1 cellular context compared by ENCODE assay signal in genomic region chr19:29873024-29873800, GRCh38.
TF ChIP-seq lines count a peak whose summit lies in the region.

No MANE protein-coding gene starts in this region.

TF ChIP-seq in K562, 482 proteins besides CTCF, POLR2A, EP300 and RAD21 (continued from another document):
- TF ChIP-seq PBX2 (CRISPR knock-in tag; IDR thresholded peaks at IDR 0.05; ENCODE audit: low read depth) (no peak), PBX2 (tag; conservative IDR thresholded peaks at IDR 0.05; ENCODE audit: low read depth) (no peak), ZFX (CRISPR knock-in tag; IDR thresholded peaks at IDR 0.05) (peak; percentile 23; the same call in 1 of the 2 replicates), ZNF24 (IDR thresholded peaks at IDR 0.05) (0 out of 2 replicates have a peak, but pooled peaks have one; percentile 20), DEAF1 (CRISPR knock-in tag; IDR thresholded peaks at IDR 0.05) (peak; percentile 77), CTCFL (IDR thresholded peaks at IDR 0.05; ENCODE audit: borderline replicate concordance, insufficient read depth, low read depth, low read length, poor library complexity, severe bottlenecking) (peak; percentile 22), GMEB1 (CRISPR knock-in tag; IDR thresholded peaks at IDR 0.05) (0 out of 2 replicates have a peak, but pooled peaks have one; percentile 13), CREB1 (IDR thresholded peaks at IDR 0.05) (no peak), CREB1 (CRISPR knock-in tag; IDR thresholded peaks at IDR 0.05) (0 out of 2 replicates have a peak, but pooled peaks have one; percentile 1), MLLT1 (IDR thresholded peaks at IDR 0.05) (no peak), PCBP2 (IDR thresholded peaks at IDR 0.05; ENCODE audit: low read depth, low read length, poor library complexity, severe bottlenecking) (no peak), ZBTB33 (CRISPR knock-in tag; IDR thresholded peaks at IDR 0.05) (peak; percentile 92), SUPT5H (IDR thresholded peaks at IDR 0.05) (no peak)
